Comparison of ENCODE assay signal across 1 cellular context in genomic region chr1:31748265-31748859, GRCh38.
A peak's percentile ranks its signal among the peaks of the same experiment; 100 is the strongest.
TF ChIP-seq lines count a peak whose summit lies in the region.

No MANE protein-coding gene starts in this region.

TF ChIP-seq in HepG2, 621 proteins besides CTCF, POLR2A, EP300 and RAD21:
- TF ChIP-seq NR2C2 (CRISPR knock-in tag; IDR thresholded peaks at IDR 0.05; ENCODE audit: borderline replicate concordance) (no peak), ARNTL (CRISPR knock-in tag; IDR thresholded peaks at IDR 0.05) (no peak), ZNF768 (CRISPR knock-in tag; IDR thresholded peaks at IDR 0.05) (peak; percentile 78; the same call in 1 of the 2 replicates)
TF ChIP-seq in HepG2: peak in this region for 1.
